14 cellular contexts compared by ENCODE assay signal in the genomic region with DNA sequence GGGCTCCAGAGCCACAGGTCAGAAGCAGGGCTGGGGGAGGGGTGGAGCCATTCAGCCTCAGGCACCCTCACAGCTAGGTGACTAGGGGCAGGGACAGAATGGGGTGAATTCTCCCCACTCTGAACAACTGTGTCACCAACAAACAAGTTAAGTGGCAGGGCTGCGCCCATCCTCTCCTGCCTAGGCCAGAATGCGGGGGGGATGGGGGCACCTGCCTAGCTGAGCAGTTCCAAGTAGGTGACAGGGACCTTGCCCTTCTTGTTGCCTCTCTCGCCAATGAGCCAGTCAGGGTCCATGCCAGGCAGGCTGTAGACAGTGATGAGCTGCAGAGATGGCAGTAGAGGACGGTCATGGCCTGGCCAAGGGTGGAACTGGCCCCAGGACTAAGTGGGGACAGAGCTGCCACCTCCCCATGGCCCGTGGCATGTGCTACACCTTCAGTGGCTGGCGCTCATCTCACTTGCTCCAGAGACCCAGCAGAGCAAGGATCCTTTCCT.
"Had no signal": no experiment of that assay in that cellular context is flagged by ENCODE, and none has a peak within 500 bp of the region (broad histone marks: within the 10 kb centered on the region; RNA-seq: fewer than 3 reads in every experiment).

No MANE protein-coding gene starts in this region.

- H3K27me3 ChIP-seq: ascending aorta, esophagus muscularis mucosa, neutrophil had no signal

- H3K4me1 ChIP-seq: prostate gland had no signal

- H3K27ac ChIP-seq: neutrophil, prostate gland had no signal

- ATAC-seq: activated CD8-positive, alpha-beta T cell treated with anti-CD3 and anti-CD28 coated beads for 36 hours; T-cell had no signal

- H3K4me3 ChIP-seq: ascending aorta, esophagus muscularis mucosa, prostate gland had no signal

- DNase-seq: activated CD4-positive, alpha-beta T cell treated with anti-CD3 and anti-CD28 coated beads for 4 hours; activated CD8-positive, alpha-beta memory T cell treated with anti-CD3 and anti-CD28 coated beads, Interleukin-2, amount 50 U/mL, for 4 hours; activated CD8-positive, alpha-beta T cell treated with anti-CD3 and anti-CD28 coated beads for 36 hours; activated naive CD4-positive, alpha-beta T cell; glutamatergic neuron; naive B cell; stimulated activated CD4-positive, alpha-beta T cell treated with anti-CD3 and anti-CD28 coated beads, Interleukin-12 subunit alpha, Interleukin-12 subunit beta, amount 100 ng/mL, for 4 hours; stimulated activated naive CD4-positive, alpha-beta T cell treated with Interleukin-2 at 50 U/mL for 16 hours; T-cell; T1000 had no signal

- H3K9me3 ChIP-seq: ascending aorta, esophagus muscularis mucosa, neutrophil, prostate gland had no signal
